In genomic region chr12:100489326-100489725, GRCh38 we compare ENCODE assay signal across 22 cellular contexts. TPM values are rescaled to one million over a fixed set of nuclear protein-coding genes. Genes with fewer than 3 reads are reported as not detected.
"Had no signal": no experiment of that assay in that cellular context is flagged by ENCODE, and none has a peak within 500 bp of the region (broad histone marks: within the 10 kb centered on the region; RNA-seq: fewer than 3 reads in every experiment).

No MANE protein-coding gene starts in this region.

- H3K4me3 ChIP-seq: esophagus muscularis mucosa, gastroesophageal sphincter, lower lobe of right lung, psoas muscle, tibial artery, upper lobe of left lung, vagina had no signal

- H3K4me3 Mint-ChIP-seq: dendritic cell treated with granulocyte-macrophage colony-stimulating factor and Interleukin-4, amounts not matched to agents 40 ng/mL and 50 ng/mL, for 4 days; effector memory CD8-positive, alpha-beta T cell; immature natural killer cell; natural killer cell treated with Interleukin-12 subunit alpha and Interleukin-12 subunit beta and Interleukin-15 and Interleukin-18, amount 100 ng/mL, for 72 hours; stimulated activated memory B cell treated with anti-CD40 and anti-IgM and Interleukin-4, amounts not matched to agents 10 μg/mL and 1 μg/mL and 100 μg/mL, for 72 hours; stimulated activated naive CD8-positive, alpha-beta T cell treated with anti-CD3 and anti-CD28 coated beads, Interleukin-15, Interleukin-2, amounts not matched to agents 100 ng/mL and 50 ng/mL, for 24 hours had no signal

- H3K27ac Mint-ChIP-seq: dendritic cell treated with granulocyte-macrophage colony-stimulating factor and Interleukin-4, amounts not matched to agents 40 ng/mL and 50 ng/mL, for 4 days; effector memory CD8-positive, alpha-beta T cell; immature natural killer cell; natural killer cell treated with Interleukin-12 subunit alpha and Interleukin-12 subunit beta and Interleukin-15 and Interleukin-18, amount 100 ng/mL, for 72 hours; stimulated activated memory B cell treated with anti-CD40 and anti-IgM and Interleukin-4, amounts not matched to agents 10 μg/mL and 1 μg/mL and 100 μg/mL, for 72 hours; stimulated activated naive CD8-positive, alpha-beta T cell treated with anti-CD3 and anti-CD28 coated beads, Interleukin-15, Interleukin-2, amounts not matched to agents 100 ng/mL and 50 ng/mL, for 24 hours had no signal

- DNase-seq: central memory CD4-positive, alpha-beta T cell; effector memory CD8-positive, alpha-beta T cell; immature natural killer cell; kidney; lower lobe of right lung; mesenchymal stem cell; midbrain; psoas muscle; right cardiac atrium; stimulated activated CD4-positive, alpha-beta T cell treated with anti-CD3 and anti-CD28 coated beads, Interleukin-4, amount 100 ng/mL, for 1 hour; tibial artery; upper lobe of left lung had no signal

- H2AFZ ChIP-seq: parathyroid adenoma had no signal

- H3K27me3 Mint-ChIP-seq: stimulated activated memory B cell treated with anti-CD40 and anti-IgM and Interleukin-4, amounts not matched to agents 10 μg/mL and 1 μg/mL and 100 μg/mL, for 72 hours had no signal

- H3K4me1 ChIP-seq: lower lobe of right lung, parathyroid adenoma, psoas muscle, upper lobe of left lung, vagina had no signal

- ATAC-seq: effector memory CD8-positive, alpha-beta T cell; gastroesophageal sphincter; lower lobe of right lung; natural killer cell treated with Interleukin-12 subunit alpha and Interleukin-12 subunit beta and Interleukin-15 and Interleukin-18, amount 100 ng/mL, for 72 hours; psoas muscle; right cardiac atrium; stimulated activated memory B cell treated with anti-CD40 and anti-IgM and Interleukin-4, amounts not matched to agents 10 μg/mL and 1 μg/mL and 100 μg/mL, for 72 hours had no signal

- H3K27ac ChIP-seq: epithelial cell of prostate, lower lobe of right lung, parathyroid adenoma, psoas muscle, tibial artery, upper lobe of left lung, vagina had no signal

- H3K9ac ChIP-seq: parathyroid adenoma had no signal

- H3K9me3 Mint-ChIP-seq: dendritic cell treated with granulocyte-macrophage colony-stimulating factor and Interleukin-4, amounts not matched to agents 40 ng/mL and 50 ng/mL, for 4 days; effector memory CD8-positive, alpha-beta T cell; natural killer cell treated with Interleukin-12 subunit alpha and Interleukin-12 subunit beta and Interleukin-15 and Interleukin-18, amount 100 ng/mL, for 72 hours; stimulated activated naive CD8-positive, alpha-beta T cell treated with anti-CD3 and anti-CD28 coated beads, Interleukin-15, Interleukin-2, amounts not matched to agents 100 ng/mL and 50 ng/mL, for 24 hours had no signal

- H3K27me3 ChIP-seq: esophagus muscularis mucosa, gastroesophageal sphincter, tibial artery, upper lobe of left lung, vagina had no signal

- H3K79me2 ChIP-seq: parathyroid adenoma had no signal

- H3K36me3 ChIP-seq: esophagus muscularis mucosa, gastroesophageal sphincter, lower lobe of right lung, tibial artery, upper lobe of left lung, vagina had no signal

- H3K9me3 ChIP-seq: esophagus muscularis mucosa, gastroesophageal sphincter, lower lobe of right lung, psoas muscle, tibial artery, upper lobe of left lung, vagina had no signal

- H3K4me1 Mint-ChIP-seq: immature natural killer cell; stimulated activated memory B cell treated with anti-CD40 and anti-IgM and Interleukin-4, amounts not matched to agents 10 μg/mL and 1 μg/mL and 100 μg/mL, for 72 hours had no signal

- H3K36me3 Mint-ChIP-seq: immature natural killer cell; natural killer cell treated with Interleukin-12 subunit alpha and Interleukin-12 subunit beta and Interleukin-15 and Interleukin-18, amount 100 ng/mL, for 72 hours; stimulated activated memory B cell treated with anti-CD40 and anti-IgM and Interleukin-4, amounts not matched to agents 10 μg/mL and 1 μg/mL and 100 μg/mL, for 72 hours had no signal

RNA-seq across cellular contexts. Expression of gene NR1H4, which starts 15.7 kb away (rescaled TPM):
- total RNA-seq: gastroesophageal sphincter; lower lobe of right lung; natural killer cell treated with Interleukin-12 subunit alpha and Interleukin-12 subunit beta and Interleukin-15 and Interleukin-18, amount 100 ng/mL, for 72 hours; omental fat pad; vagina had no signal
- polyA plus RNA-seq: immature natural killer cell, psoas muscle had no signal
